9 cellular contexts compared by ENCODE assay signal in the genomic region with DNA sequence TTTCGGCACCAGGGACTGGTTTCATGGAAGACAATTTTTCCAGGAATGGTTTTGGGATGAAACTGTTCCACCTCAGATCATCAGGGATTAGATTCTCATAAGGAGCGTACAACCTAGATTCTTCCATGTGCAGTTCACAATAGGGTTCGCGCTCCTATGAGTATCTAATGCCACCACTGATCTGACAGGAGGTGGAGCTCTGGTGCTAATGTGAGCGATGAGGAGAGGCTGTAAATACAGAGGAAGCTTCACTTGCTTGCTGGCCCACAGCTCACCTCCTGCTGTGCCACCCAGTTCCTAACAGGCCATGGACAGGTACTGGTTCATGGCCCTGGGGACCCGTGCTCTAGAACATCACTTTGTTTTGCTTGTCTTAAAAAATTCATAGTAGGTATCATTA. TPM values are rescaled to one million over a fixed set of nuclear protein-coding genes. Genes with fewer than 3 reads are reported as not detected.
A peak's percentile ranks its signal among the peaks of the same experiment; 100 is the strongest.
DNase-seq lines count a peak whose midpoint lies in the region; ATAC-seq, FAIRE-seq and TF ChIP-seq lines count a peak whose summit lies in the region.
"Had no signal": no experiment of that assay in that cellular context is flagged by ENCODE, and none has a peak within 500 bp of the region (broad histone marks: within the 10 kb centered on the region; RNA-seq: fewer than 3 reads in every experiment).

No MANE protein-coding gene starts in this region.

- 66% methylated on average over 6 of the region's 6 CpGs for WGBS in hepatocyte (ENCODE audit: low lambda C conversion rate, missing lambda C conversion rate)

- H3K9me3 ChIP-seq in hepatocyte (ENCODE audit: low read depth): no peaks in the 10 kb centered on the region

- H3K27me3 ChIP-seq in BJ (ENCODE audit: control insufficient read depth, insufficient read depth, low read length): no peaks in the 10 kb centered on the region
- H3K27me3 ChIP-seq in hepatocyte: no peaks in the 10 kb centered on the region

- POLR2A ChIA-PET in BJ (lab: Charles Lee): no interaction called here

- no peaks in the 10 kb centered on the region for H3K4me1 ChIP-seq in hepatocyte (ENCODE audit: insufficient read depth)

- CTCF ChIA-PET in BJ (lab: Yijun Ruan, JAX): interaction anchor here (0.6 to 1.8 kb wide), 4 partner anchors 11 to 1546 kb away, joined by 3 to 5 read pairs (median 4); no protein-coding TSS in a partner anchor

- no peak overlapping the region for H3K4me2 ChIP-seq in hepatocyte

- FAIRE-seq in GM19239 (lab: Jason Lieb, UNC): peak; percentile 84

- H3K4me3 ChIP-seq in BJ (ENCODE audit: low read depth, low read length) (no peak overlapping the region), hepatocyte (no peak overlapping the region)

- H3K9me2 ChIP-seq in hepatocyte (replicated peaks; ENCODE audit: insufficient read depth): no peaks in the 10 kb centered on the region

- DNase-seq in BJ (ENCODE audit: low read depth) (no peak), GM19239 (ENCODE audit: insufficient read length, low spot score) (no peak), NCI-H526 treated with DMSO at 0.1 percent for 48 hours (lab: John Stamatoyannopoulos, UW) (peak; percentile 20), hepatocyte (ENCODE audit: low spot score) (no peak), cerebellar nuclear complex (lab: John Stamatoyannopoulos, UW) (no peak), HuH-7.5 (ENCODE audit: low spot score) (no peak)
- peak; percentile 30 for DNase-seq in activated T-cell treated with anti-CD3 and anti-CD28 coated beads, Interleukin-2, amount 50 U/mL, for 1 hour

- H3K79me2 ChIP-seq in hepatocyte: no peaks in the 10 kb centered on the region

- H3K36me3 ChIP-seq in BJ (ENCODE audit: control insufficient read depth, insufficient read depth, low read length) (no peaks in the 10 kb centered on the region), hepatocyte (replicated peaks; ENCODE audit: insufficient read depth, low read depth) (no peaks in the 10 kb centered on the region)

- TF ChIP-seq CTCF in BJ (IDR thresholded peaks at IDR 0.05; ENCODE audit: insufficient read depth, low read depth, low read length) (0 out of 2 replicates have a peak, but pooled peaks have one; percentile 6), hepatocyte (IDR thresholded peaks at IDR 0.05; ENCODE audit: poor library complexity) (peak; percentile 18)

- no peaks in the 10 kb centered on the region for H4K20me1 ChIP-seq in hepatocyte (ENCODE audit: insufficient read depth, poor library complexity, severe bottlenecking)

- H3K27ac ChIP-seq in hepatocyte: no peak overlapping the region
- H3K27ac ChIP-seq: epithelial cell of prostate had no signal

- H2AFZ ChIP-seq in hepatocyte: no peak overlapping the region

- no peak for ATAC-seq in GM21526 (IDR thresholded peaks at IDR 0.05; ENCODE audit: low FRiP score, unreplicated experiment)

RNA-seq across cellular contexts. Expression of gene AMPD3, which starts 41.8 kb away (rescaled TPM):
- 9.5 and 11.1 TPM in 2 replicates for polyA plus RNA-seq in BJ (2011; rRNA removed)
- 15.8 and 17.3 TPM in 2 replicates for polyA minus RNA-seq in BJ (2011; rRNA and poly(A)+ RNA removed)
- 3.4 and 4.1 TPM in 2 replicates for total RNA-seq in hepatocyte
- polyA plus RNA-seq in hepatocyte: 1.8 and 3.6 TPM in 2 replicates

Comparison
In these comparisons a context has a peak if more than half of its experiments do, and no peak if none do; other contexts are left out.
1. DNase-seq: peak in NCI-H526 treated with DMSO at 0.1 percent for 48 hours (single experiment) and activated T-cell treated with anti-CD3 and anti-CD28 coated beads, Interleukin-2, amount 50 U/mL, for 1 hour (single experiment); none in BJ (single experiment), GM19239 (single experiment), hepatocyte (single experiment), cerebellar nuclear complex (0 of 2) and HuH-7.5 (single experiment).